In genomic region chr5:175842947-175843793, GRCh38 we compare ENCODE assay signal across 11 cellular contexts. TPM values are rescaled to one million over a fixed set of nuclear protein-coding genes. Genes with fewer than 3 reads are reported as not detected.
A peak's percentile ranks its signal among the peaks of the same experiment; 100 is the strongest.
DNase-seq lines count a peak whose midpoint lies in the region; ATAC-seq and TF ChIP-seq lines count a peak whose summit lies in the region.
"Had no signal": no experiment of that assay in that cellular context is flagged by ENCODE, and none has a peak within 500 bp of the region (broad histone marks: within the 10 kb centered on the region; RNA-seq: fewer than 3 reads in every experiment).

No MANE protein-coding gene starts in this region.

- H3K9me3 ChIP-seq in osteoblast (ENCODE audit: low read depth, low read length) (no peaks in the 10 kb centered on the region), uterus (no peaks in the 10 kb centered on the region)

- H3K4me2 ChIP-seq in osteoblast (ENCODE audit: insufficient read depth, low read length) = no peak overlapping the region

- no peak for ATAC-seq in HG02938 (IDR thresholded peaks at IDR 0.05; ENCODE audit: unreplicated experiment)

- no peak overlapping the region for H3K27ac ChIP-seq in osteoblast (ENCODE audit: low read depth, low read length)
- H3K27ac ChIP-seq in uterus = no peak overlapping the region

- TF ChIP-seq POLR2A in uterus (IDR thresholded peaks at IDR 0.05) = no peak

- H3K4me1 ChIP-seq in osteoblast (ENCODE audit: insufficient read depth, low read length) (peaks cover 7% of the 10 kb centered on the region), uterus (no peaks in the 10 kb centered on the region)

- no peaks in the 10 kb centered on the region for H4K20me1 ChIP-seq in osteoblast (ENCODE audit: insufficient read depth, low read length)

- intact Hi-C loops in uterus (cut with DNase I; ENCODE audit: low total_unique reads) = no loop called here

- H2AFZ ChIP-seq in osteoblast (ENCODE audit: low read length) = no peak overlapping the region

- no peak for TF ChIP-seq CTCF in osteoblast (IDR thresholded peaks at IDR 0.05; ENCODE audit: extremely low read depth, low read depth, low read length)
- TF ChIP-seq CTCF in uterus (IDR thresholded peaks at IDR 0.05) = no peak

- H3K36me3 ChIP-seq in osteoblast (ENCODE audit: insufficient read depth, low read length) (no peaks in the 10 kb centered on the region), uterus (no peaks in the 10 kb centered on the region)

- DNase-seq in Daoy (ENCODE audit: low read depth) (peak; percentile 86), NCI-H460 (ENCODE audit: extremely low read depth, low read depth) (peak; percentile 48), dedifferentiated amniotic fluid mesenchymal stem cell (ENCODE audit: extremely low spot score) (peak; percentile 62), osteoblast (ENCODE audit: insufficient read length, low spot score, missing footprints) (peak; percentile 99), cerebellar cortex (ENCODE audit: low spot score) (no peak), uterus (no peak), NCI-H2227 (lab: John Stamatoyannopoulos, UW; ENCODE audit: unreplicated experiment) (no peak)
- DNase-seq: hippocampal formation, NCI-H187 treated with DMSO at 0.1 percent for 48 hours had no signal

- H3K4me3 ChIP-seq in osteoblast (ENCODE audit: insufficient read depth, low read length) (no peak overlapping the region), uterus (no peak overlapping the region)

- H3K79me2 ChIP-seq in osteoblast (ENCODE audit: insufficient read depth, low read length) = no peaks in the 10 kb centered on the region

- H3K27me3 ChIP-seq in osteoblast (ENCODE audit: insufficient read depth, low read length) = no peaks in the 10 kb centered on the region
- H3K27me3 ChIP-seq in uterus = no peaks in the 10 kb centered on the region

RNA-seq across cellular contexts. Expression of gene CPLX2, which starts 28.2 kb away (rescaled TPM):
- total RNA-seq in Daoy (2014; rRNA removed; shearing (Covaris generic)) = not detected in 2 replicates
- total RNA-seq in NCI-H460 (2014; rRNA removed; shearing (Covaris generic)) = 6.6 and 7.8 TPM in 2 replicates
- 48.7 and 56.7 TPM in 2 replicates for polyA plus RNA-seq in NCI-H460 (2014; cell fraction: nucleus; rRNA removed)
- total RNA-seq in osteoblast = not detected in 2 replicates
- total RNA-seq in uterus = under 1 TPM in 1 of 4 donors, not detected in 3; 0.21 TPM
- total RNA-seq: osteocyte had no signal

Comparison
In these comparisons a context has a peak if more than half of its experiments do, and no peak if none do; other contexts are left out.
1. DNase-seq: peak in Daoy (single experiment), NCI-H460 (single experiment), dedifferentiated amniotic fluid mesenchymal stem cell (single experiment) and osteoblast (single experiment); none in cerebellar cortex (single experiment), uterus (0 of 2) and NCI-H2227 (single experiment).